8 cellular contexts compared by ENCODE assay signal in genomic region chr19:52138614-52139290, GRCh38. TPM values are rescaled to one million over a fixed set of nuclear protein-coding genes. Genes with fewer than 3 reads are reported as not detected.
DNase-seq lines count a peak whose midpoint lies in the region; ATAC-seq, FAIRE-seq and TF ChIP-seq lines count a peak whose summit lies in the region.

No MANE protein-coding gene starts in this region.

- H3K4me1 ChIP-seq in CD8-positive, alpha-beta memory T cell (ENCODE audit: insufficient read depth, low read length): peaks cover 22% of the 10 kb centered on the region
- H3K4me1 ChIP-seq in Panc1 (ENCODE audit: control insufficient read depth, insufficient read depth, low read length) (no peaks in the 10 kb centered on the region; the same call in 1 of the 2 replicates), kidney (ENCODE audit: control insufficient read depth in 1 of 2, insufficient read depth in 1 of 2, low read depth in 1 of 2, low read length in 2 of 2) (peaks cover 8 to 13% of the 10 kb centered on the region in 2 donors)

- no peak for DNase-seq in CD8-positive, alpha-beta memory T cell
- DNase-seq in HPDE6-E6E7 (ENCODE audit: extremely low spot score) (peak; percentile 6), Panc1 (ENCODE audit: low read depth, low spot score) (no peak), kidney (no peak), SW 1271 (lab: John Stamatoyannopoulos, UW) (no peak)
- peak; percentile 3 to 23 for DNase-seq in stimulated activated CD4-positive, alpha-beta T cell treated with anti-CD3 and anti-CD28 coated beads, Interleukin-1b, Interleukin-23, amount 100 ng/mL, for 4 hours (ENCODE audit: low read depth in 2 of 2)

- no peaks in the 10 kb centered on the region for H3K36me3 ChIP-seq in CD8-positive, alpha-beta memory T cell (ENCODE audit: insufficient read depth, low read length)
- H3K36me3 ChIP-seq in Panc1 (ENCODE audit: control insufficient read depth, insufficient read depth, low read length): no peaks in the 10 kb centered on the region; the same call in 1 of the 2 replicates
- H3K36me3 ChIP-seq in kidney (ENCODE audit: control insufficient read depth in 1 of 2, insufficient read depth in 2 of 2, low read length in 2 of 2): no peaks in the 10 kb centered on the region

- no TSS peak for BruUV-seq in Panc1 (replicated peaks; lab: Mats Ljungman, UMichigan)

- TF ChIP-seq CTCF in Panc1 (IDR thresholded peaks at IDR 0.05) (no peak), brain (conservative IDR thresholded peaks at IDR 0.05) (no peak), kidney (IDR thresholded peaks at IDR 0.05; ENCODE audit: borderline replicate concordance, extremely low read depth, insufficient read depth) (no peak)

- FAIRE-seq in kidney (lab: Jason Lieb, UNC): no peak

- H3K9me3 Mint-ChIP-seq in CD8-positive, alpha-beta memory T cell: peaks cover 0 to 26% (median 2%) of the 10 kb centered on the region in 5 donors
- H3K9me3 Mint-ChIP-seq in brain: peaks cover 32 to 46% (median 36%) of the 10 kb centered on the region in 5 experiments

- H3K36me3 Mint-ChIP-seq in CD8-positive, alpha-beta memory T cell: peaks cover 10 to 26% (median 21%) of the 10 kb centered on the region in 3 donors
- H3K36me3 Mint-ChIP-seq in brain: peaks cover 54% of the 10 kb centered on the region

- intact Hi-C loops in Panc1 (cut with micrococcal nuclease; ENCODE audit: unreplicated experiment) (loop anchor here (2.0 kb wide), 1 partner anchor 98 kb away; no protein-coding TSS in a partner anchor), kidney (cut with DNase I) (loop anchor here (10.0 kb wide), 1 partner anchor 96 kb away; no protein-coding TSS in a partner anchor)

- peak; percentile 60; the same call in 1 of the 2 replicates for ATAC-seq in Panc1
- no peak for ATAC-seq in GM21619 (IDR thresholded peaks at IDR 0.05; ENCODE audit: unreplicated experiment)

- peak overlapping the region; percentile 100 for H3K4me3 ChIP-seq in CD8-positive, alpha-beta memory T cell (ENCODE audit: low read length)
- peak overlapping the region; percentile 95 to 99 for H3K4me3 ChIP-seq in Panc1 (ENCODE audit: low read depth in 2 of 2, low read length in 2 of 2)
- peak overlapping the region; percentile 100 for H3K4me3 ChIP-seq in kidney (ENCODE audit: low read length in 2 of 2)

- in situ Hi-C loops in Panc1 (cut with HindIII; ENCODE audit: low pct_unique_long_range_greater_than_20kb, low sequenced_read_pairs): no loop called here

- H3K4me3 Mint-ChIP-seq in CD8-positive, alpha-beta memory T cell: peak overlapping the region; percentile 90 to 99 (median 96)
- H3K4me3 Mint-ChIP-seq in brain: peak overlapping the region; percentile 93 to 98 (median 96)

- H3K9ac ChIP-seq in kidney (ENCODE audit: low read length in 2 of 2): peak overlapping the region; percentile 99

- POLR2A ChIA-PET in CD8-positive, alpha-beta memory T cell (lab: Charles Lee): interaction anchor here (1.0 kb wide), 1 partner anchor 99 kb away, joined by 3 read pairs; no protein-coding TSS in a partner anchor
- POLR2A ChIA-PET in Panc1 (lab: Charles Lee): no interaction called here

- H3K27ac Mint-ChIP-seq in CD8-positive, alpha-beta memory T cell: peak overlapping the region; percentile 79 to 99 (median 94)
- H3K27ac Mint-ChIP-seq in brain: peak overlapping the region; percentile 96 to 99 (median 97)

- H3K9me3 ChIP-seq in CD8-positive, alpha-beta memory T cell (ENCODE audit: low read length): no peaks in the 10 kb centered on the region
- H3K9me3 ChIP-seq in Panc1 (ENCODE audit: control insufficient read depth, insufficient read depth, low read depth, low read length): peaks cover 14% of the 10 kb centered on the region; the same call in 1 of the 2 replicates
- H3K9me3 ChIP-seq in kidney (ENCODE audit: control insufficient read depth in 1 of 2, low read length in 2 of 2): no peaks in the 10 kb centered on the region

- CTCF ChIA-PET in CD8-positive, alpha-beta memory T cell (lab: Charles Lee): interaction anchor here (0.8 to 2.6 kb wide), 6 partner anchors 51 to 109 kb away, joined by 3 to 23 read pairs (median 3); partner anchors contain the start of gene PPP2R1A
- CTCF ChIA-PET in Panc1 (lab: Charles Lee): no interaction called here

- H3K27me3 Mint-ChIP-seq in CD8-positive, alpha-beta memory T cell: peaks cover 0 to 1% of the 10 kb centered on the region in 2 donors
- H3K27me3 Mint-ChIP-seq in brain: peaks cover 8% of the 10 kb centered on the region

- peaks cover 34 to 45% (median 38%) of the 10 kb centered on the region in 3 donors for H3K4me1 Mint-ChIP-seq in CD8-positive, alpha-beta memory T cell
- peaks cover 33% of the 10 kb centered on the region for H3K4me1 Mint-ChIP-seq in brain

- peak overlapping the region; percentile 91 for H3K27ac ChIP-seq in CD8-positive, alpha-beta memory T cell (ENCODE audit: low read depth, low read length)
- peak overlapping the region; percentile 90 for H3K27ac ChIP-seq in Panc1 (ENCODE audit: low read length)
- H3K27ac ChIP-seq in kidney (ENCODE audit: low read depth in 2 of 2, low read length in 2 of 2): peak overlapping the region; percentile 92 to 96

- no peaks in the 10 kb centered on the region for H3K27me3 ChIP-seq in CD8-positive, alpha-beta memory T cell (ENCODE audit: insufficient read depth, low read length, poor library complexity, severe bottlenecking)
- H3K27me3 ChIP-seq in Panc1 (ENCODE audit: control insufficient read depth, insufficient read depth, low read length): no peaks in the 10 kb centered on the region

RNA-seq across cellular contexts. Expression of gene ZNF616, which starts 1.0 kb away (rescaled TPM):
- total RNA-seq in CD8-positive, alpha-beta memory T cell: 10 to 100 TPM; 11.2 to 12.6 TPM
- polyA plus RNA-seq in CD8-positive, alpha-beta memory T cell: 4.6 TPM
- total RNA-seq in Panc1 (2021; ENCODE audit: unreplicated experiment) (5.3 TPM), kidney (12.8 TPM)
- 2.3 TPM for polyA plus RNA-seq in Panc1 (2012; ENCODE audit: insufficient read length)
- polyA plus RNA-seq in brain (ENCODE audit: insufficient read depth, low read depth, low replicate concordance) (4.2 TPM), kidney (ENCODE audit: insufficient read depth, low read depth, low replicate concordance) (3.2 TPM)

RNA-seq across cellular contexts. Expression of gene ZNF836, which starts 32.7 kb away (rescaled TPM):
- 10 to 100 TPM; 10.6 to 12.5 TPM for total RNA-seq in CD8-positive, alpha-beta memory T cell
- 17.1 TPM for polyA plus RNA-seq in CD8-positive, alpha-beta memory T cell
- total RNA-seq in Panc1 (2021; ENCODE audit: unreplicated experiment) (6.3 TPM), kidney (21.9 TPM)
- polyA plus RNA-seq in Panc1 (2012; ENCODE audit: insufficient read length): 1.7 TPM
- polyA plus RNA-seq in brain (ENCODE audit: insufficient read depth, low read depth, low replicate concordance) (12.8 TPM), kidney (ENCODE audit: insufficient read depth, low read depth, low replicate concordance) (7.1 TPM)

RNA-seq across cellular contexts. Expression of gene ZNF841, which starts 43.2 kb away (rescaled TPM):
- total RNA-seq in CD8-positive, alpha-beta memory T cell: 10 to 100 TPM; 14.5 to 15.2 TPM
- polyA plus RNA-seq in CD8-positive, alpha-beta memory T cell: 5.7 TPM
- total RNA-seq in Panc1 (2021; ENCODE audit: unreplicated experiment) (10.8 TPM), kidney (28.5 TPM)
- 2.6 TPM for polyA plus RNA-seq in Panc1 (2012; ENCODE audit: insufficient read length)
- polyA plus RNA-seq in brain (ENCODE audit: insufficient read depth, low read depth, low replicate concordance) (2.8 TPM), kidney (ENCODE audit: insufficient read depth, low read depth, low replicate concordance) (2.8 TPM)

RNA-seq across cellular contexts. Expression of gene PPP2R1A, which starts 51.1 kb away (rescaled TPM):
- 100 to 1,000 TPM; 232 to 250 TPM for total RNA-seq in CD8-positive, alpha-beta memory T cell
- polyA plus RNA-seq in CD8-positive, alpha-beta memory T cell: 200 TPM
- total RNA-seq in Panc1 (2021; ENCODE audit: unreplicated experiment): 146 TPM
- polyA plus RNA-seq in Panc1 (2012; ENCODE audit: insufficient read length): 347 TPM
- 426 TPM for polyA plus RNA-seq in brain (ENCODE audit: insufficient read depth, low read depth, low replicate concordance)
- 314 TPM for total RNA-seq in kidney
- polyA plus RNA-seq in kidney (ENCODE audit: insufficient read depth, low read depth, low replicate concordance): 346 TPM

Comparison
In these comparisons a context has a peak if more than half of its experiments do, and no peak if none do; other contexts are left out.
1. DNase-seq: peak in HPDE6-E6E7 (single experiment) and stimulated activated CD4-positive, alpha-beta T cell treated with anti-CD3 and anti-CD28 coated beads, Interleukin-1b, Interleukin-23, amount 100 ng/mL, for 4 hours (2 of 2); none in CD8-positive, alpha-beta memory T cell (0 of 5), Panc1 (single experiment), kidney (single experiment) and SW 1271 (0 of 2).
2. Peak in every context shown above with its lines, with median percentiles within 50 percentile points of each other: H3K27ac ChIP-seq and H3K4me3 ChIP-seq.